In genomic region chr10:102306710-102307109, GRCh38 we compare ENCODE assay signal across 34 cellular contexts.
"Had no signal": no experiment of that assay in that cellular context is flagged by ENCODE, and none has a peak within 500 bp of the region (broad histone marks: within the 10 kb centered on the region; RNA-seq: fewer than 3 reads in every experiment).

No MANE protein-coding gene starts in this region.

- H3K27me3 ChIP-seq: adrenal gland, body of pancreas, brain microvascular endothelial cell, breast epithelium had no signal

- H3K9me3 ChIP-seq: adrenal gland, body of pancreas, breast epithelium had no signal

- FAIRE-seq: astrocyte, TTC549 had no signal

- DNase-seq: activated B cell treated with CpG ODN at 0.5 μM for 24 hours; activated CD4-positive, alpha-beta memory T cell treated with anti-CD3 and anti-CD28 coated beads for 36 hours; activated CD4-positive, alpha-beta T cell treated with anti-CD3 and anti-CD28 coated beads for 4 hours; activated CD4-positive, alpha-beta T cell treated with anti-CD3 and anti-CD28 coated beads, Interleukin-2, amount 10 ng/mL, durations not matched to agents 24 days and 14 days; activated CD4-positive, alpha-beta T cell treated with anti-CD3 and anti-CD28 coated beads, Interleukin-2, amount 50 U/mL, for 1 hour; activated CD4-positive, alpha-beta T cell treated with anti-CD3 and anti-CD28 coated beads, Interleukin-2, amount 50 U/mL, for 4 hours; activated CD4-positive, CD25-positive, alpha-beta regulatory T cell treated with anti-CD3 and anti-CD28 coated beads, Interleukin-2, amount 50 U/mL, for 72 hours; activated CD8-positive, alpha-beta memory T cell treated with anti-CD3 and anti-CD28 coated beads, Interleukin-2, amount 50 U/mL, for 4 hours; activated CD8-positive, alpha-beta T cell treated with anti-CD3 and anti-CD28 coated beads for 36 hours; activated effector memory CD4-positive, alpha-beta T cell treated with anti-CD3 and anti-CD28 coated beads, Interleukin-2, amount 50 U/mL, for 16 hours; activated gamma-delta T cell treated with Interleukin-2 at 50 U/mL for 16 hours; activated naive CD4-positive, alpha-beta T cell; activated naive CD4-positive, alpha-beta T cell treated with anti-CD3 and anti-CD28 coated beads for 36 hours; activated naive CD4-positive, alpha-beta T cell treated with anti-CD3 and anti-CD28 coated beads, Interleukin-2, amount 50 U/mL, for 16 hours; activated naive CD8-positive, alpha-beta T cell treated with anti-CD3 and anti-CD28 coated beads for 36 hours; activated T-cell treated with anti-CD3 and anti-CD28 coated beads for 4 hours; activated T-cell treated with anti-CD3 and anti-CD28 coated beads, Interleukin-2, amount 50 U/mL, for 1 hour; activated T-cell treated with anti-CD3 and anti-CD28 coated beads, Interleukin-2, amount 50 U/mL, for 4 hours; activated T-cell treated with anti-CD3 and anti-CD28 coated beads, Interleukin-2, amount 50 U/mL, for 72 hours; adrenal gland; amniotic stem cell; aorta; body of pancreas; brain microvascular endothelial cell; central memory CD4-positive, alpha-beta T cell; T-cell; T-helper 2 cell; T-helper 9 cell had no signal

- ATAC-seq: activated CD8-positive, alpha-beta T cell treated with anti-CD3 and anti-CD28 coated beads for 36 hours; activated naive CD4-positive, alpha-beta T cell treated with anti-CD3 and anti-CD28 coated beads, Interleukin-2, amount 50 U/mL, for 72 hours; activated T-cell treated with anti-CD3 and anti-CD28 coated beads, Interleukin-2, amount 50 U/mL, for 4 hours; activated T-cell treated with anti-CD3 and anti-CD28 coated beads, Interleukin-2, amount 50 U/mL, for 72 hours; activated T-helper 17 cell treated with anti-CD3 and anti-CD28 coated beads, Interleukin-2, amount 50 U/mL, for 72 hours; body of pancreas; T-cell had no signal

- H3K4me3 ChIP-seq: adrenal gland, body of pancreas, breast epithelium had no signal

- H3K36me3 ChIP-seq: adrenal gland, brain microvascular endothelial cell, breast epithelium had no signal

- H3K27ac ChIP-seq: adrenal gland, body of pancreas, brain microvascular endothelial cell, breast epithelium, VCaP had no signal
